ENCODE assay signal across 17 cellular contexts in genomic region chr6:155088856-155089255, GRCh38.
DNase-seq lines count a peak whose midpoint lies in the region; ATAC-seq and FAIRE-seq lines count a peak whose summit lies in the region.
"Had no signal": no experiment of that assay in that cellular context is flagged by ENCODE, and none has a peak within 500 bp of the region (broad histone marks: within the 10 kb centered on the region; RNA-seq: fewer than 3 reads in every experiment).

No MANE protein-coding gene starts in this region.

- ATAC-seq in GM19452 (IDR thresholded peaks at IDR 0.05; ENCODE audit: unreplicated experiment) (peak; percentile 48), HG03060 (IDR thresholded peaks at IDR 0.05; ENCODE audit: low read depth, unreplicated experiment) (peak; percentile 43), GM19455 (IDR thresholded peaks at IDR 0.05; ENCODE audit: unreplicated experiment) (no peak)
- ATAC-seq: CD8-positive, alpha-beta T cell; HCT116; K562 had no signal

- no peak for FAIRE-seq in RCC 7860 (lab: Jason Lieb, UNC)
- FAIRE-seq: K562 had no signal

- DNase-seq in RCC 7860 (ENCODE audit: low spot score) (peak; percentile 37), cerebellum (ENCODE audit: low spot score) (no peak), DMS153 (lab: John Stamatoyannopoulos, UW) (no peak)
- DNase-seq in activated CD4-positive, alpha-beta T cell treated with anti-CD3 and anti-CD28 coated beads for 4 hours = no peak
- DNase-seq: BE2C; CD8-positive, alpha-beta T cell; GM23248; NCI-H1436; NCI-H2081; NCI-H524; Peyer's patch; SHP77 had no signal
